Comparison of ENCODE assay signal across 1 cellular context in the genomic region with DNA sequence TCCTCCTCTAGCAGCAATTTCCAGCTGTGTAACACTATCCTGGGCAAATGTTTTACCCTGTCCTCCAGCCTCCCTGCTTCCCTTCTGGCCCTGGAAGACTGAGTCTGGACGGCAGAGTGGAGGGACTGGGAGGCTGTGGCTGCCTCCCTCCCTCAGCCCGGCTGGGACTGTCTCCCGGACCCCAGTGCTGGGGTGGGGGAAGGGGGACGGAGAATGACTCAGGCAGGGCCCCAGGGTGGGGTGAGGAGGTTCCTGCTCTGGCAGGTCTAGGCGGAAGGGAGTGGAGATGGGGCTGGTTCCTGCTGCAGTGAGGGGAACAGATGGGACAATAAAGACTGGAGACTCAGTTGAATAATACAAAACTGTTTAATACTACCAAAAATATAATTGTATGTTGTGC.
TF ChIP-seq lines count a peak whose summit lies in the region.

No MANE protein-coding gene starts in this region.

TF ChIP-seq in endothelial cell of umbilical vein, 7 proteins besides CTCF, POLR2A, EP300 and RAD21:
- TF ChIP-seq FOS (IDR thresholded peaks at IDR 0.05; ENCODE audit: borderline replicate concordance, insufficient read depth, low read length) = peak; percentile 21
- no peak for TF ChIP-seq MYC (IDR thresholded peaks at IDR 0.05; ENCODE audit: low read depth, low read length)
- no peak for TF ChIP-seq JUN (IDR thresholded peaks at IDR 0.05; ENCODE audit: borderline replicate concordance, insufficient read depth, insufficient read length, low read depth)
- TF ChIP-seq, protein P1, sequence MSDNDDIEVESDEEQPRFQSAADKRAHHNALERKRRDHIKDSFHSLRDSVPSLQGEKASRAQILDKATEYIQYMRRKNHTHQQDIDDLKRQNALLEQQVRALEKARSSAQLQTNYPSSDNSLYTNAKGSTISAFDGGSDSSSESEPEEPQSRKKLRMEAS (IDR thresholded peaks at IDR 0.05; ENCODE audit: insufficient read depth, insufficient read length) = no peak
- no peak for TF ChIP-seq GATA2 (IDR thresholded peaks at IDR 0.05; ENCODE audit: insufficient read depth, insufficient read length, low read depth, low read length)
- no peak for TF ChIP-seq EZH2 (IDR thresholded peaks at IDR 0.05; ENCODE audit: borderline replicate concordance, low read depth, low read length, severe bottlenecking)
- no peak for TF ChIP-seq POLR2AphosphoS5 (IDR thresholded peaks at IDR 0.05; ENCODE audit: insufficient read depth, low read depth, low read length)
TF ChIP-seq in endothelial cell of umbilical vein: peak in this region for 1.
